20 cellular contexts compared by ENCODE assay signal in the genomic region with DNA sequence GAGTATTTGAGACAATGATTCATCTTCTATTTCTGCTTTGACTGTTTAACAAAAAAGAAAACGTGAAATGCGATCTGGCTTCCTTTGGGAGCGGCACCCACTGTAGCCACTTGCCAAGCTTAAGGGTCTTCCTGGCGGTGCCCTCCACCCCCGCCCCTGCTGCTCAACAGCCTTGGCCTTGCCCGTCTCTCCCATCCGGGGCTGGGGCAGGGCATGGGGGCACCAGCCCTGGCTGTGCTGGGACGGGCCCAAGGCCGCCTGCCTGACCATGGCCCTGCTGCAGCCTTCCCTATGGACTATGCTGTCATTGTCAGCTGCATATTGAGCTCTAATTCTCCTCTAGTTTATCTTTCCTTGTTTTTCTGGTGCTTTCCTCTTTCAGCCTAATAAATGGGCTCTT.
DNase-seq lines count a peak whose midpoint lies in the region; ATAC-seq and TF ChIP-seq lines count a peak whose summit lies in the region.
"Had no signal": no experiment of that assay in that cellular context is flagged by ENCODE, and none has a peak within 500 bp of the region (broad histone marks: within the 10 kb centered on the region; RNA-seq: fewer than 3 reads in every experiment).

No MANE protein-coding gene starts in this region.

- H3K27me3 ChIP-seq in H9 (ENCODE audit: insufficient read depth, low read length) (no peaks in the 10 kb centered on the region), spleen (replicated peaks in 1 of 7) (no peaks in the 10 kb centered on the region)
- H3K27me3 ChIP-seq: breast epithelium, uterus had no signal

- H3K23ac ChIP-seq in H9 (ENCODE audit: insufficient read length, low read depth, low read length), result no peak overlapping the region

- CTCF ChIA-PET in activated CD4-positive, alpha-beta T cell treated with anti-CD3 and anti-CD28 coated beads, Interleukin-2, amount 10 ng/mL, durations not matched to agents 7 days and 5 days (lab: Charles Lee), result no interaction called here

- no peak overlapping the region for H3T11ph ChIP-seq in H9 (ENCODE audit: low read length)

- no peak for DNase-seq in activated CD4-positive, alpha-beta T cell treated with anti-CD3 and anti-CD28 coated beads, Interleukin-2, amount 10 ng/mL, durations not matched to agents 7 days and 5 days
- no peak for DNase-seq in activated CD4-positive, alpha-beta T cell treated with anti-CD3 and anti-CD28 coated beads, Interleukin-2, amount 50 U/mL, for 1 hour
- DNase-seq in H9, result no peak
- no peak for DNase-seq in activated naive CD8-positive, alpha-beta T cell treated with anti-CD3 and anti-CD28 coated beads, Interleukin-2, amount 50 U/mL, for 24 hours
- peak; percentile 84 for DNase-seq in spleen
- DNase-seq in iPS-NIHi7 (ENCODE audit: extremely low spot score), result no peak
- no peak for DNase-seq in OCI-M1 (lab: John Stamatoyannopoulos, UW)
- DNase-seq: C1 segment of cervical spinal cord, GDM1, mesenchymal stem cell, NCI-H1436, NCI-H2171 treated with DMSO at 0.1 percent for 48 hours, NCI-H69, PC-9, substantia nigra, uterus had no signal

- no peak overlapping the region for H3K4me2 ChIP-seq in H9 (ENCODE audit: insufficient read depth, insufficient read length, low read length)
- H3K4me2 ChIP-seq: PC-9 had no signal

- H3K18ac ChIP-seq in H9 (ENCODE audit: insufficient read length, low read depth, low read length), result no peak overlapping the region

- H2BK5ac ChIP-seq in H9 (ENCODE audit: insufficient read length, low read length), result no peak overlapping the region

- H3K4me1 Mint-ChIP-seq in activated CD4-positive, alpha-beta T cell treated with anti-CD3 and anti-CD28 coated beads, Interleukin-2, amount 10 ng/mL, durations not matched to agents 7 days and 5 days, result peaks cover 37% of the 10 kb centered on the region
- peaks cover 11 to 13% of the 10 kb centered on the region in 2 experiments for H3K4me1 Mint-ChIP-seq in H9
- H3K4me1 Mint-ChIP-seq in activated naive CD8-positive, alpha-beta T cell treated with anti-CD3 and anti-CD28 coated beads, Interleukin-2, amount 50 U/mL, for 24 hours, result peaks cover 50% of the 10 kb centered on the region

- no peak overlapping the region for H2BK120ac ChIP-seq in H9 (ENCODE audit: low read depth, low read length, poor library complexity, severe bottlenecking)

- no peak overlapping the region for H2BK12ac ChIP-seq in H9 (ENCODE audit: insufficient read length, low read depth, low read length)

- TF ChIP-seq CTCF in H9 (conservative IDR thresholded peaks at IDR 0.05) (no peak), spleen (IDR thresholded peaks at IDR 0.05 in 8 of 11, conservative IDR thresholded peaks at IDR 0.05 in 3 of 11) (no peak)

- no peaks in the 10 kb centered on the region for H3K79me2 ChIP-seq in H9 (ENCODE audit: insufficient read depth, low read length)

- no peak for ATAC-seq in activated naive CD8-positive, alpha-beta T cell treated with anti-CD3 and anti-CD28 coated beads, Interleukin-2, amount 50 U/mL, for 24 hours
- ATAC-seq in GM18907 (IDR thresholded peaks at IDR 0.05; ENCODE audit: unreplicated experiment), result no peak

- no peaks in the 10 kb centered on the region for H3K9me3 Mint-ChIP-seq in activated CD4-positive, alpha-beta T cell treated with anti-CD3 and anti-CD28 coated beads, Interleukin-2, amount 10 ng/mL, durations not matched to agents 7 days and 5 days
- H3K9me3 Mint-ChIP-seq in H9, result no peaks in the 10 kb centered on the region
- no peaks in the 10 kb centered on the region for H3K9me3 Mint-ChIP-seq in activated naive CD8-positive, alpha-beta T cell treated with anti-CD3 and anti-CD28 coated beads, Interleukin-2, amount 50 U/mL, for 24 hours
- H3K9me3 Mint-ChIP-seq: nephron had no signal

- no peak overlapping the region for H2BK15ac ChIP-seq in H9 (ENCODE audit: low read depth, low read length)

- H3K36me3 Mint-ChIP-seq in activated CD4-positive, alpha-beta T cell treated with anti-CD3 and anti-CD28 coated beads, Interleukin-2, amount 10 ng/mL, durations not matched to agents 7 days and 5 days (ENCODE audit: low read depth), result peaks cover 62% of the 10 kb centered on the region
- H3K36me3 Mint-ChIP-seq in H9 (ENCODE audit: insufficient read depth in 1 of 3, low read depth in 3 of 3), result peaks cover 40 to 79% (median 77%) of the 10 kb centered on the region in 3 experiments; a peak in 6 of 7 replicates
- H3K36me3 Mint-ChIP-seq in activated naive CD8-positive, alpha-beta T cell treated with anti-CD3 and anti-CD28 coated beads, Interleukin-2, amount 50 U/mL, for 24 hours (ENCODE audit: low read depth), result peaks cover 53% of the 10 kb centered on the region

- H3K27ac Mint-ChIP-seq in activated CD4-positive, alpha-beta T cell treated with anti-CD3 and anti-CD28 coated beads, Interleukin-2, amount 10 ng/mL, durations not matched to agents 7 days and 5 days, result peak overlapping the region; percentile 48
- H3K27ac Mint-ChIP-seq in H9, result peak overlapping the region in 2 of 3 experiments; percentile 41 to 77; a peak in 2 of 7 replicates
- peak overlapping the region; percentile 81 for H3K27ac Mint-ChIP-seq in activated naive CD8-positive, alpha-beta T cell treated with anti-CD3 and anti-CD28 coated beads, Interleukin-2, amount 50 U/mL, for 24 hours
- H3K27ac Mint-ChIP-seq: nephron had no signal

- POLR2A ChIA-PET in activated CD4-positive, alpha-beta T cell treated with anti-CD3 and anti-CD28 coated beads, Interleukin-2, amount 10 ng/mL, durations not matched to agents 7 days and 5 days (lab: Charles Lee), result no interaction called here

- H2AK5ac ChIP-seq in H9 (ENCODE audit: insufficient read length, low read length), result no peak overlapping the region

- no peaks in the 10 kb centered on the region for H3K9me3 ChIP-seq in H9 (ENCODE audit: control insufficient read depth, low read depth, low read length)
- no peaks in the 10 kb centered on the region for H3K9me3 ChIP-seq in spleen
- H3K9me3 ChIP-seq: breast epithelium, HAP-1, uterus had no signal

- H3K9ac ChIP-seq in H9 (ENCODE audit: extremely low read depth, insufficient read length, low read length), result no peak overlapping the region

- no peak overlapping the region for H3K4ac ChIP-seq in H9 (ENCODE audit: low read depth, low read length)

- no peaks in the 10 kb centered on the region for H3K23me2 ChIP-seq in H9 (ENCODE audit: insufficient read length, low read depth, low read length, poor library complexity, severe bottlenecking)

- no peak overlapping the region for H2AFZ ChIP-seq in H9 (ENCODE audit: low read length)
- H2AFZ ChIP-seq: PC-9 had no signal

- no peak overlapping the region for H3K56ac ChIP-seq in H9 (ENCODE audit: insufficient read length, low read depth, low read length)

- H2BK20ac ChIP-seq in H9 (ENCODE audit: low read depth, low read length, poor library complexity, severe bottlenecking), result no peak overlapping the region

- intact Hi-C loops in spleen (cut with DNase I; ENCODE audit: low total_unique reads), result no loop called here

- no peaks in the 10 kb centered on the region for H3K79me1 ChIP-seq in H9 (ENCODE audit: insufficient read depth, low read depth, low read length, poor library complexity, severe bottlenecking)

- H4K91ac ChIP-seq in H9 (ENCODE audit: insufficient read length, low read depth, low read length), result no peak overlapping the region

- no peak overlapping the region for H3K14ac ChIP-seq in H9 (ENCODE audit: insufficient read depth, low read length)

- no peaks in the 10 kb centered on the region for H4K20me1 ChIP-seq in H9 (ENCODE audit: control insufficient read depth, insufficient read depth, insufficient read length)

- no peak overlapping the region for H4K8ac ChIP-seq in H9 (replicated peaks; ENCODE audit: insufficient read length, low read depth, low read length)

- no peak overlapping the region for H4K5ac ChIP-seq in H9 (ENCODE audit: insufficient read length, low read depth, low read length)

- no peak for TF ChIP-seq POLR2A in spleen (IDR thresholded peaks at IDR 0.05)

- H3K27ac ChIP-seq in H9 (ENCODE audit: insufficient read length, low read depth, low read length), result no peak overlapping the region
- H3K27ac ChIP-seq in spleen, result peak overlapping the region; percentile 75 to 89 (median 84)
- H3K27ac ChIP-seq: PC-9, uterus had no signal

- H3K27me3 Mint-ChIP-seq in activated CD4-positive, alpha-beta T cell treated with anti-CD3 and anti-CD28 coated beads, Interleukin-2, amount 10 ng/mL, durations not matched to agents 7 days and 5 days, result no peaks in the 10 kb centered on the region
- H3K27me3 Mint-ChIP-seq in H9 (ENCODE audit: low read depth), result no peaks in the 10 kb centered on the region; the same call in 1 of the 2 replicates
- H3K27me3 Mint-ChIP-seq in activated naive CD8-positive, alpha-beta T cell treated with anti-CD3 and anti-CD28 coated beads, Interleukin-2, amount 50 U/mL, for 24 hours, result no peaks in the 10 kb centered on the region

- no peak overlapping the region for H3K4me3 ChIP-seq in spleen
- H3K4me3 ChIP-seq: breast epithelium, HAP-1, PC-9, uterus had no signal

- H3K4me1 ChIP-seq in H9 (ENCODE audit: insufficient read depth, low read length), result no peaks in the 10 kb centered on the region
- peaks cover 34 to 95% (median 65%) of the 10 kb centered on the region in 6 donors for H3K4me1 ChIP-seq in spleen
- H3K4me1 ChIP-seq: breast epithelium, HAP-1, uterus had no signal

- H3K4me3 Mint-ChIP-seq in activated CD4-positive, alpha-beta T cell treated with anti-CD3 and anti-CD28 coated beads, Interleukin-2, amount 10 ng/mL, durations not matched to agents 7 days and 5 days, result no peak overlapping the region
- no peak overlapping the region for H3K4me3 Mint-ChIP-seq in H9
- no peak overlapping the region for H3K4me3 Mint-ChIP-seq in activated naive CD8-positive, alpha-beta T cell treated with anti-CD3 and anti-CD28 coated beads, Interleukin-2, amount 50 U/mL, for 24 hours
- H3K4me3 Mint-ChIP-seq: nephron had no signal

- H3K36me3 ChIP-seq in spleen, result peaks cover 0 to 99% (median 50%) of the 10 kb centered on the region in 6 donors
- H3K36me3 ChIP-seq: breast epithelium, uterus had no signal

- no CpG with 5 or more reads among the region's 9 CpGs for WGBS in H9 (ENCODE audit: extremely low coverage, insufficient read length, low lambda C conversion rate)
- WGBS in spleen, 5 donors, result 63 to 84% (median 75%) methylated on average over 9 of the region's 9 CpGs
